In genomic region chr13:18921063-18921462, GRCh38 we compare ENCODE assay signal across 1 cellular context.
A peak's percentile ranks its signal among the peaks of the same experiment; 100 is the strongest.
TF ChIP-seq lines count a peak whose summit lies in the region.

No MANE protein-coding gene starts in this region.

TF ChIP-seq in K562, 482 proteins besides CTCF, POLR2A, EP300 and RAD21 (continued from another document):
- TF ChIP-seq, protein P1, sequence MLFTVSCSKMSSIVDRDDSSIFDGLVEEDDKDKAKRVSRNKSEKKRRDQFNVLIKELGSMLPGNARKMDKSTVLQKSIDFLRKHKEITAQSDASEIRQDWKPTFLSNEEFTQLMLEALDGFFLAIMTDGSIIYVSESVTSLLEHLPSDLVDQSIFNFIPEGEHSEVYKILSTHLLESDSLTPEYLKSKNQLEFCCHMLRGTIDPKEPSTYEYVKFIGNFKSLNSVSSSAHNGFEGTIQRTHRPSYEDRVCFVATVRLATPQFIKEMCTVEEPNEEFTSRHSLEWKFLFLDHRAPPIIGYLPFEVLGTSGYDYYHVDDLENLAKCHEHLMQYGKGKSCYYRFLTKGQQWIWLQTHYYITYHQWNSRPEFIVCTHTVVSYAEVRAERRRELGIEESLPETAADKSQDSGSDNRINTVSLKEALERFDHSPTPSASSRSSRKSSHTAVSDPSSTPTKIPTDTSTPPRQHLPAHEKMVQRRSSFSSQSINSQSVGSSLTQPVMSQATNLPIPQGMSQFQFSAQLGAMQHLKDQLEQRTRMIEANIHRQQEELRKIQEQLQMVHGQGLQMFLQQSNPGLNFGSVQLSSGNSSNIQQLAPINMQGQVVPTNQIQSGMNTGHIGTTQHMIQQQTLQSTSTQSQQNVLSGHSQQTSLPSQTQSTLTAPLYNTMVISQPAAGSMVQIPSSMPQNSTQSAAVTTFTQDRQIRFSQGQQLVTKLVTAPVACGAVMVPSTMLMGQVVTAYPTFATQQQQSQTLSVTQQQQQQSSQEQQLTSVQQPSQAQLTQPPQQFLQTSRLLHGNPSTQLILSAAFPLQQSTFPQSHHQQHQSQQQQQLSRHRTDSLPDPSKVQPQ (CRISPR knock-in tag; IDR thresholded peaks at IDR 0.05; ENCODE audit: borderline replicate concordance): no peak
- TF ChIP-seq ZNF217 (CRISPR knock-in tag; IDR thresholded peaks at IDR 0.05): no peak
- 0 out of 4 replicates have a peak, but pooled peaks have one; percentile 18 to 30 for TF ChIP-seq KDM1A (IDR thresholded peaks at IDR 0.05)
- TF ChIP-seq FUS (optimal IDR thresholded peaks at IDR 0.05; ENCODE audit: low read depth, low read length): no peak
- TF ChIP-seq GABPB2 (CRISPR knock-in tag; conservative IDR thresholded peaks at IDR 0.05): no peak
- TF ChIP-seq, protein P2, sequence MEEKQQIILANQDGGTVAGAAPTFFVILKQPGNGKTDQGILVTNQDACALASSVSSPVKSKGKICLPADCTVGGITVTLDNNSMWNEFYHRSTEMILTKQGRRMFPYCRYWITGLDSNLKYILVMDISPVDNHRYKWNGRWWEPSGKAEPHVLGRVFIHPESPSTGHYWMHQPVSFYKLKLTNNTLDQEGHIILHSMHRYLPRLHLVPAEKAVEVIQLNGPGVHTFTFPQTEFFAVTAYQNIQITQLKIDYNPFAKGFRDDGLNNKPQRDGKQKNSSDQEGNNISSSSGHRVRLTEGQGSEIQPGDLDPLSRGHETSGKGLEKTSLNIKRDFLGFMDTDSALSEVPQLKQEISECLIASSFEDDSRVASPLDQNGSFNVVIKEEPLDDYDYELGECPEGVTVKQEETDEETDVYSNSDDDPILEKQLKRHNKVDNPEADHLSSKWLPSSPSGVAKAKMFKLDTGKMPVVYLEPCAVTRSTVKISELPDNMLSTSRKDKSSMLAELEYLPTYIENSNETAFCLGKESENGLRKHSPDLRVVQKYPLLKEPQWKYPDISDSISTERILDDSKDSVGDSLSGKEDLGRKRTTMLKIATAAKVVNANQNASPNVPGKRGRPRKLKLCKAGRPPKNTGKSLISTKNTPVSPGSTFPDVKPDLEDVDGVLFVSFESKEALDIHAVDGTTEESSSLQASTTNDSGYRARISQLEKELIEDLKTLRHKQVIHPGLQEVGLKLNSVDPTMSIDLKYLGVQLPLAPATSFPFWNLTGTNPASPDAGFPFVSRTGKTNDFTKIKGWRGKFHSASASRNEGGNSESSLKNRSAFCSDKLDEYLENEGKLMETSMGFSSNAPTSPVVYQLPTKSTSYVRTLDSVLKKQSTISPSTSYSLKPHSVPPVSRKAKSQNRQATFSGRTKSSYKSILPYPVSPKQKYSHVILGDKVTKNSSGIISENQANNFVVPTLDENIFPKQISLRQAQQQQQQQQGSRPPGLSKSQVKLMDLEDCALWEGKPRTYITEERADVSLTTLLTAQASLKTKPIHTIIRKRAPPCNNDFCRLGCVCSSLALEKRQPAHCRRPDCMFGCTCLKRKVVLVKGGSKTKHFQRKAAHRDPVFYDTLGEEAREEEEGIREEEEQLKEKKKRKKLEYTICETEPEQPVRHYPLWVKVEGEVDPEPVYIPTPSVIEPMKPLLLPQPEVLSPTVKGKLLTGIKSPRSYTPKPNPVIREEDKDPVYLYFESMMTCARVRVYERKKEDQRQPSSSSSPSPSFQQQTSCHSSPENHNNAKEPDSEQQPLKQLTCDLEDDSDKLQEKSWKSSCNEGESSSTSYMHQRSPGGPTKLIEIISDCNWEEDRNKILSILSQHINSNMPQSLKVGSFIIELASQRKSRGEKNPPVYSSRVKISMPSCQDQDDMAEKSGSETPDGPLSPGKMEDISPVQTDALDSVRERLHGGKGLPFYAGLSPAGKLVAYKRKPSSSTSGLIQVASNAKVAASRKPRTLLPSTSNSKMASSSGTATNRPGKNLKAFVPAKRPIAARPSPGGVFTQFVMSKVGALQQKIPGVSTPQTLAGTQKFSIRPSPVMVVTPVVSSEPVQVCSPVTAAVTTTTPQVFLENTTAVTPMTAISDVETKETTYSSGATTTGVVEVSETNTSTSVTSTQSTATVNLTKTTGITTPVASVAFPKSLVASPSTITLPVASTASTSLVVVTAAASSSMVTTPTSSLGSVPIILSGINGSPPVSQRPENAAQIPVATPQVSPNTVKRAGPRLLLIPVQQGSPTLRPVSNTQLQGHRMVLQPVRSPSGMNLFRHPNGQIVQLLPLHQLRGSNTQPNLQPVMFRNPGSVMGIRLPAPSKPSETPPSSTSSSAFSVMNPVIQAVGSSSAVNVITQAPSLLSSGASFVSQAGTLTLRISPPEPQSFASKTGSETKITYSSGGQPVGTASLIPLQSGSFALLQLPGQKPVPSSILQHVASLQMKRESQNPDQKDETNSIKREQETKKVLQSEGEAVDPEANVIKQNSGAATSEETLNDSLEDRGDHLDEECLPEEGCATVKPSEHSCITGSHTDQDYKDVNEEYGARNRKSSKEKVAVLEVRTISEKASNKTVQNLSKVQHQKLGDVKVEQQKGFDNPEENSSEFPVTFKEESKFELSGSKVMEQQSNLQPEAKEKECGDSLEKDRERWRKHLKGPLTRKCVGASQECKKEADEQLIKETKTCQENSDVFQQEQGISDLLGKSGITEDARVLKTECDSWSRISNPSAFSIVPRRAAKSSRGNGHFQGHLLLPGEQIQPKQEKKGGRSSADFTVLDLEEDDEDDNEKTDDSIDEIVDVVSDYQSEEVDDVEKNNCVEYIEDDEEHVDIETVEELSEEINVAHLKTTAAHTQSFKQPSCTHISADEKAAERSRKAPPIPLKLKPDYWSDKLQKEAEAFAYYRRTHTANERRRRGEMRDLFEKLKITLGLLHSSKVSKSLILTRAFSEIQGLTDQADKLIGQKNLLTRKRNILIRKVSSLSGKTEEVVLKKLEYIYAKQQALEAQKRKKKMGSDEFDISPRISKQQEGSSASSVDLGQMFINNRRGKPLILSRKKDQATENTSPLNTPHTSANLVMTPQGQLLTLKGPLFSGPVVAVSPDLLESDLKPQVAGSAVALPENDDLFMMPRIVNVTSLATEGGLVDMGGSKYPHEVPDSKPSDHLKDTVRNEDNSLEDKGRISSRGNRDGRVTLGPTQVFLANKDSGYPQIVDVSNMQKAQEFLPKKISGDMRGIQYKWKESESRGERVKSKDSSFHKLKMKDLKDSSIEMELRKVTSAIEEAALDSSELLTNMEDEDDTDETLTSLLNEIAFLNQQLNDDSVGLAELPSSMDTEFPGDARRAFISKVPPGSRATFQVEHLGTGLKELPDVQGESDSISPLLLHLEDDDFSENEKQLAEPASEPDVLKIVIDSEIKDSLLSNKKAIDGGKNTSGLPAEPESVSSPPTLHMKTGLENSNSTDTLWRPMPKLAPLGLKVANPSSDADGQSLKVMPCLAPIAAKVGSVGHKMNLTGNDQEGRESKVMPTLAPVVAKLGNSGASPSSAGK (IDR thresholded peaks at IDR 0.05): no peak
- no peak for TF ChIP-seq CCAR2 (IDR thresholded peaks at IDR 0.05; ENCODE audit: low read depth, low read length)
